9 cellular contexts compared by ENCODE assay signal in genomic region chr11:61974766-61975631, GRCh38. TPM values are rescaled to one million over a fixed set of nuclear protein-coding genes. Genes with fewer than 3 reads are reported as not detected.
A peak's percentile ranks its signal among the peaks of the same experiment; 100 is the strongest.
DNase-seq lines count a peak whose midpoint lies in the region; ATAC-seq and TF ChIP-seq lines count a peak whose summit lies in the region.
"Had no signal": no experiment of that assay in that cellular context is flagged by ENCODE, and none has a peak within 500 bp of the region (broad histone marks: within the 10 kb centered on the region; RNA-seq: fewer than 3 reads in every experiment).

No MANE protein-coding gene starts in this region.

- H3K36me3 ChIP-seq in RWPE2 (ENCODE audit: low read depth) (no peaks in the 10 kb centered on the region), esophagus (ENCODE audit: control insufficient read depth in 2 of 2, insufficient read depth in 2 of 2, low read length in 1 of 2) (no peaks in the 10 kb centered on the region)

- TF ChIP-seq CTCF in RWPE2 (IDR thresholded peaks at IDR 0.05; ENCODE audit: poor library complexity, severe bottlenecking) (no peak), GM13977 (IDR thresholded peaks at IDR 0.05; ENCODE audit: extremely low read depth, insufficient read depth, missing control alignments) (no peak)

- H3K4me1 ChIP-seq in RWPE2 (ENCODE audit: insufficient read depth, poor library complexity, severe bottlenecking) (peaks cover 42% of the 10 kb centered on the region), esophagus (ENCODE audit: control insufficient read depth in 2 of 2, insufficient read depth in 2 of 2, low read length in 1 of 2) (peaks cover 19 to 31% of the 10 kb centered on the region in 2 donors)

- no peaks in the 10 kb centered on the region for H3K9me3 ChIP-seq in RWPE2 (ENCODE audit: severe bottlenecking)
- H3K9me3 ChIP-seq in esophagus (ENCODE audit: control insufficient read depth in 2 of 2, insufficient read depth in 1 of 2, low read depth in 1 of 2, low read length in 1 of 2): no peaks in the 10 kb centered on the region

- H3K27me3 ChIP-seq in RWPE2 (ENCODE audit: insufficient read depth, poor library complexity, severe bottlenecking): no peaks in the 10 kb centered on the region
- H3K27me3 ChIP-seq in esophagus (ENCODE audit: control insufficient read depth in 1 of 2, insufficient read depth in 2 of 2, low read length in 2 of 2): no peaks in the 10 kb centered on the region

- no peak for ATAC-seq in RWPE2 (ENCODE audit: low read depth)
- ATAC-seq in GM19463 (IDR thresholded peaks at IDR 0.05; ENCODE audit: unreplicated experiment): no peak

- 38 to 53% methylated on average over 14 of the region's 14 CpGs for WGBS in esophagus, 2 donors

- in situ Hi-C loops in GM13977 (cut with MboI; ENCODE audit: low pct_unique_long_range_greater_than_20kb, low sequenced_read_pairs, unreplicated experiment): no loop called here

- no peak overlapping the region for H3K4me3 ChIP-seq in RWPE2 (ENCODE audit: severe bottlenecking)
- no peak overlapping the region for H3K4me3 ChIP-seq in esophagus (ENCODE audit: low read depth in 1 of 2, low read length in 2 of 2)

- H3K27ac ChIP-seq in RWPE2 (ENCODE audit: poor library complexity, severe bottlenecking): peak overlapping the region; percentile 14
- H3K27ac ChIP-seq in esophagus (ENCODE audit: low read depth in 2 of 2, low read length in 1 of 2): peak overlapping the region; percentile 50 to 78

- peak; percentile 42 for DNase-seq in Daoy (ENCODE audit: low read depth)
- DNase-seq in RWPE2 (ENCODE audit: low spot score): no peak
- peak; percentile 84 for DNase-seq in renal cortical epithelial cell (ENCODE audit: low read depth)
- no peak for DNase-seq in 8988T
- DNase-seq in H4 (ENCODE audit: low spot score): no peak
- no peak for DNase-seq in GM13977 (ENCODE audit: low spot score)
- DNase-seq: activated CD4-positive, alpha-beta T cell treated with anti-CD3 and anti-CD28 coated beads, Interleukin-2, amount 50 U/mL, for 1 hour had no signal

RNA-seq across cellular contexts. Expression of gene FTH1, which starts 7.6 kb away (rescaled TPM):
- 184 and 219 TPM in 2 replicates for total RNA-seq in Daoy (2014; rRNA removed; shearing (Covaris generic))
- polyA plus RNA-seq in esophagus: 1,000 to 10,000 TPM; 3,491 to 8,500 TPM
- total RNA-seq in renal cortical epithelial cell: 821 and 5,018 TPM in 2 replicates
- 966 and 1,264 TPM in 2 replicates for total RNA-seq in H4 (2014; rRNA removed; shearing (Covaris generic))

RNA-seq across cellular contexts. Expression of gene BEST1, which starts 24.8 kb away (rescaled TPM):
- 0.65 TPM in 1 of 2 replicates, not detected in the other for total RNA-seq in Daoy (2014; rRNA removed; shearing (Covaris generic))
- polyA plus RNA-seq in esophagus: 1 to 10 TPM; 1.2 to 3.8 TPM
- 1.1 and 1.4 TPM in 2 replicates for total RNA-seq in renal cortical epithelial cell
- 0.39 and 0.62 TPM in 2 replicates for total RNA-seq in H4 (2014; rRNA removed; shearing (Covaris generic))

RNA-seq across cellular contexts. Expression of gene RAB3IL1, which starts 57.6 kb away (rescaled TPM):
- total RNA-seq in Daoy (2014; rRNA removed; shearing (Covaris generic)): 0.40 and 2.2 TPM in 2 replicates
- polyA plus RNA-seq in esophagus: 1 to 10 TPM; 1.4 to 2.1 TPM
- total RNA-seq in renal cortical epithelial cell: 0.35 and 0.75 TPM in 2 replicates
- total RNA-seq in H4 (2014; rRNA removed; shearing (Covaris generic)): 2.3 and 7.4 TPM in 2 replicates

Comparison
In these comparisons a context has a peak if more than half of its experiments do, and no peak if none do; other contexts are left out.
1. DNase-seq: peak in Daoy (single experiment) and renal cortical epithelial cell (single experiment); none in RWPE2 (single experiment), 8988T (single experiment), H4 (single experiment) and GM13977 (single experiment).